In genomic region chr3:149936812-149937230, GRCh38 we compare ENCODE assay signal across 8 cellular contexts. TPM values are rescaled to one million over a fixed set of nuclear protein-coding genes. Genes with fewer than 3 reads are reported as not detected.
DNase-seq lines count a peak whose midpoint lies in the region; ATAC-seq and TF ChIP-seq lines count a peak whose summit lies in the region.

No MANE protein-coding gene starts in this region.

- H3F3A ChIP-seq in PC-3 (ENCODE audit: low read length, unreplicated experiment) = no peaks in the 10 kb centered on the region

- H3K27me3 ChIP-seq in PC-3 (ENCODE audit: low read length) = no peaks in the 10 kb centered on the region

- intact Hi-C loops in PC-3 (cut with micrococcal nuclease) (loop anchor here (1.0 to 5.0 kb wide), 4 partner anchors 30 to 560 kb away; no protein-coding TSS in a partner anchor), Right ventricle myocardium superior (cut with DNase I) (no loop called here)

- POLR2A ChIA-PET in PC-3 (lab: Charles Lee; ENCODE audit: unreplicated experiment) = interaction anchor here (0.6 kb wide), 1 partner anchor 662 kb away, joined by 3 read pairs; no protein-coding TSS in a partner anchor

- H4K20me1 ChIP-seq in PC-3 (ENCODE audit: low read length) = no peaks in the 10 kb centered on the region

- no peak overlapping the region for H3K27ac ChIP-seq in PC-3 (ENCODE audit: low read length)

- H3K4me3 ChIP-seq in PC-3 (ENCODE audit: low read length) (peak overlapping the region; percentile 37; the same call in 1 of the 2 replicates), skeletal muscle cell (ENCODE audit: low read depth, low read length) (no peak overlapping the region)

- peaks cover 16% of the 10 kb centered on the region for H3K36me3 ChIP-seq in PC-3 (ENCODE audit: low read depth, low read length)

- TF ChIP-seq CTCF in PC-3 (conservative IDR thresholded peaks at IDR 0.05; ENCODE audit: low read depth, low read length) = peak; percentile 95

- no peak overlapping the region for H3K9ac ChIP-seq in PC-3 (ENCODE audit: low read length)

- H3K4me1 ChIP-seq in PC-3 (ENCODE audit: insufficient read depth, low read length) = peaks cover 5% of the 10 kb centered on the region; the same call in 1 of the 2 replicates

- H3K9me2 ChIP-seq in PC-3 (replicated peaks; ENCODE audit: low read length) = no peaks in the 10 kb centered on the region

- no TSS peak for BruUV-seq in PC-3 (replicated peaks; lab: Mats Ljungman, UMichigan)

- H3K9me3 ChIP-seq in PC-3 (ENCODE audit: low read length) = 0 out of 2 replicates have a peak, but pooled peaks cover 4% of the 10 kb centered on the region

- CTCF ChIA-PET in PC-3 (lab: Charles Lee) = interaction anchor here (0.7 kb wide), 1 partner anchor 22 kb away, joined by 3 read pairs; no protein-coding TSS in a partner anchor

- H3K79me2 ChIP-seq in PC-3 (ENCODE audit: low read length) = no peaks in the 10 kb centered on the region

- peak; percentile 69 for ATAC-seq in GM18867 (IDR thresholded peaks at IDR 0.05; ENCODE audit: unreplicated experiment)
- ATAC-seq in PC-3 = peak; percentile 93
- peak; percentile 74 for ATAC-seq in Right ventricle myocardium superior (ENCODE audit: poor library complexity)

- DNase-seq in AML-193 (lab: John Stamatoyannopoulos, UW) (peak; percentile 56 to 63), HT-29 (ENCODE audit: low spot score) (peak; percentile 77), PC-3 (peak; percentile 77), Right ventricle myocardium superior (peak; percentile 40), skeletal muscle cell (ENCODE audit: low read depth) (peak; percentile 11), mesenteric fat pad (ENCODE audit: low spot score) (no peak)
- peak; percentile 4 for DNase-seq in activated effector memory CD4-positive, alpha-beta T cell treated with Interleukin-2 at 50 U/mL for 16 hours

- H2AFZ ChIP-seq in PC-3 (ENCODE audit: low read length) = peak overlapping the region; percentile 66

- H3K4me2 ChIP-seq in PC-3 (ENCODE audit: low read length) = peak overlapping the region; percentile 74

RNA-seq across cellular contexts. Expression of gene PFN2, which starts 33.9 kb away (rescaled TPM):
- 96.1 and 103 TPM in 2 replicates for total RNA-seq in HT-29 (2014; rRNA removed; shearing (Covaris generic))
- total RNA-seq in PC-3 (2014; rRNA removed) (213 and 284 TPM in 2 replicates), Right ventricle myocardium superior (61.3 TPM), mesenteric fat pad (33.9 TPM)
